Comparison of ENCODE assay signal across 23 cellular contexts in the genomic region with DNA sequence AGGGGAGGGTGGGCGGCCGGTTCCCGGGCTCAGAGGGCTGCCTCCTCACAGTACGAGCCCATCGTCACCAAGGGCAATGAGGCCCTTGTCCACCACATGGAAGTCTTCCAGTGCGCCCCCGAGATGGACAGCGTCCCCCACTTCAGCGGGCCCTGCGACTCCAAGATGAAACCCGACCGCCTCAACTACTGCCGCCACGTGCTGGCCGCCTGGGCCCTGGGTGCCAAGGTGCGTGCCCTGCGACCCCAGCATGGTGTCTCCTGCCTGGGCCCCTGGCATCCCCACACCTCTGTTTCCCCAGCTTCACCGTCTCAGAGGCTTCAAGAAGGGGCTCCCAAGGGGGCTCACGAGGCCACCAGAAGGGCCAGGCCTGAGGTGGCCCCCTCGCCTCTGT. TPM values are rescaled to one million over a fixed set of nuclear protein-coding genes. Genes with fewer than 3 reads are reported as not detected.
"Had no signal": no experiment of that assay in that cellular context is flagged by ENCODE, and none has a peak within 500 bp of the region (broad histone marks: within the 10 kb centered on the region; RNA-seq: fewer than 3 reads in every experiment).

No MANE protein-coding gene starts in this region.

- H3K4me1 ChIP-seq: SJSA1 had no signal

- H3K36me3 ChIP-seq: SJSA1 had no signal

- ATAC-seq: HepG2, Panc1, PC-3 had no signal

- H3K9me3 ChIP-seq: SJSA1 had no signal

- DNase-seq: KBM-7, NCI-H1092, NCI-H1105 treated with DMSO at 0.1 percent for 48 hours, NCI-H1417 treated with DMSO at 0.1 percent for 48 hours, NCI-H146, NCI-H1694 treated with DMSO at 0.1 percent for 48 hours, NCI-H1930, NCI-H2081, NCI-H2107, NCI-H2227 treated with DMSO at 0.1 percent for 48 hours, NCI-H524, NCI-H526 treated with DMSO at 0.1 percent for 48 hours, NCI-H774, PC-3, SIG-M5 had no signal

- H3K4me3 ChIP-seq: SJSA1, SK-N-MC had no signal

RNA-seq across cellular contexts. Expression of a gene that starts 7.2 kb away (rescaled TPM):
- total RNA-seq: HepG2, HT1080, LHCN-M2, MCF 10A, NCI-H460, PC-3, SJSA1 had no signal
- polyA plus RNA-seq: HepG2 had no signal

RNA-seq across cellular contexts. Expression of a gene that starts 34.2 kb away (rescaled TPM):
- total RNA-seq: HepG2, HT1080, LHCN-M2, MCF 10A, NCI-H460, PC-3, SJSA1 had no signal
- polyA plus RNA-seq: HepG2 had no signal
